In genomic region chr6:63635563-63636515, GRCh38 we compare ENCODE assay signal across 1 cellular context.
A peak's percentile ranks its signal among the peaks of the same experiment; 100 is the strongest.
TF ChIP-seq lines count a peak whose summit lies in the region.

PHF3 (plus strand) TSS chr6:63635802; CDS start chr6:63646552, 10,750 bp downstream.

TF ChIP-seq in HepG2, 621 proteins besides CTCF, POLR2A, EP300 and RAD21 (continued from another document and continues in another):
- peak; percentile 98 for TF ChIP-seq ZNF788 (CRISPR knock-in tag; IDR thresholded peaks at IDR 0.05; ENCODE audit: borderline replicate concordance)
- TF ChIP-seq EZH2 (conservative IDR thresholded peaks at IDR 0.05; ENCODE audit: low read depth, low read length): no peak
- TF ChIP-seq SIN3A (IDR thresholded peaks at IDR 0.05; ENCODE audit: borderline replicate concordance, low read depth, low read length): peak; percentile 1; the same call in 1 of the 2 replicates
- TF ChIP-seq CBX2 (IDR thresholded peaks at IDR 0.05; ENCODE audit: low read depth, low read length): no peak
- peak; percentile 89; the same call in 1 of the 2 replicates for TF ChIP-seq CBX2 (CRISPR knock-in tag; IDR thresholded peaks at IDR 0.05; ENCODE audit: low read depth)
- no peak for TF ChIP-seq ZBTB40 (IDR thresholded peaks at IDR 0.05)
- TF ChIP-seq ZBTB40 (CRISPR knock-in tag; IDR thresholded peaks at IDR 0.05): peak; percentile 79
- TF ChIP-seq ZBTB37 (CRISPR knock-in tag; IDR thresholded peaks at IDR 0.05): no peak; the same call in 1 of the 2 replicates
- peak; percentile 88 for TF ChIP-seq KLF12 (CRISPR knock-in tag; IDR thresholded peaks at IDR 0.05; ENCODE audit: borderline replicate concordance)
- TF ChIP-seq GABPB1 (CRISPR knock-in tag; IDR thresholded peaks at IDR 0.05): peak; percentile 86
- TF ChIP-seq ATF7 (IDR thresholded peaks at IDR 0.05): no peak
- TF ChIP-seq ATF7 (CRISPR knock-in tag; IDR thresholded peaks at IDR 0.05): 0 out of 2 replicates have a peak, but pooled peaks have one; percentile 69
- peak; percentile 97 for TF ChIP-seq ZNF446 (CRISPR knock-in tag; IDR thresholded peaks at IDR 0.05)
- TF ChIP-seq BRCA1 (CRISPR knock-in tag; IDR thresholded peaks at IDR 0.05): peak; percentile 88
- TF ChIP-seq SMARCE1 (IDR thresholded peaks at IDR 0.05; ENCODE audit: borderline replicate concordance): no peak
- peak; percentile 77; the same call in 1 of the 2 replicates for TF ChIP-seq ZNF224 (CRISPR knock-in tag; IDR thresholded peaks at IDR 0.05)
- peak; percentile 95 for TF ChIP-seq REPIN1 (CRISPR knock-in tag; IDR thresholded peaks at IDR 0.05; ENCODE audit: borderline replicate concordance, low read depth)
- peak; percentile 77 for TF ChIP-seq SKI (IDR thresholded peaks at IDR 0.05; ENCODE audit: partially characterized antibody)
- peak; percentile 51; the same call in 1 of the 2 replicates for TF ChIP-seq KDM1A (CRISPR knock-in tag; IDR thresholded peaks at IDR 0.05)
- TF ChIP-seq ZNF44 (CRISPR knock-in tag; IDR thresholded peaks at IDR 0.05): no peak; the same call in none of the 2 replicates
- peak; percentile 98 for TF ChIP-seq ZMYM4 (CRISPR knock-in tag; IDR thresholded peaks at IDR 0.05)
- no peak for TF ChIP-seq NR2F6 (IDR thresholded peaks at IDR 0.05)
- peak; percentile 53 for TF ChIP-seq NR2F6 (CRISPR knock-in tag; IDR thresholded peaks at IDR 0.05)
- TF ChIP-seq AKNA (CRISPR knock-in tag; IDR thresholded peaks at IDR 0.05; ENCODE audit: borderline replicate concordance): 0 out of 2 replicates have a peak, but pooled peaks have one; percentile 44
- TF ChIP-seq ZNF552 (CRISPR knock-in tag; IDR thresholded peaks at IDR 0.05; ENCODE audit: borderline replicate concordance): peak; percentile 91
- peak; percentile 94; the same call in 1 of the 2 replicates for TF ChIP-seq CREBL2 (CRISPR knock-in tag; IDR thresholded peaks at IDR 0.05; ENCODE audit: borderline replicate concordance)
- peak; percentile 79 for TF ChIP-seq ZNF276 (CRISPR knock-in tag; IDR thresholded peaks at IDR 0.05; ENCODE audit: low read depth)
- peak; percentile 60; the same call in 1 of the 2 replicates for TF ChIP-seq ZSCAN22 (CRISPR knock-in tag; IDR thresholded peaks at IDR 0.05)
- TF ChIP-seq ZFYVE20 (CRISPR knock-in tag; IDR thresholded peaks at IDR 0.05; ENCODE audit: borderline replicate concordance, low read depth): peak; percentile 95
- TF ChIP-seq HNF4G (IDR thresholded peaks at IDR 0.05; ENCODE audit: borderline replicate concordance, low read depth, low read length): peak; percentile 80; the same call in 1 of the 2 replicates
- TF ChIP-seq HNF4G (CRISPR knock-in tag; IDR thresholded peaks at IDR 0.05; ENCODE audit: borderline replicate concordance, low read depth): peak; percentile 80
- peak; percentile 98 for TF ChIP-seq POGK (CRISPR knock-in tag; conservative IDR thresholded peaks at IDR 0.05)
- no peak for TF ChIP-seq PBX2 (CRISPR knock-in tag; IDR thresholded peaks at IDR 0.05)
- peak; percentile 95 for TF ChIP-seq ZBTB25 (CRISPR knock-in tag; IDR thresholded peaks at IDR 0.05)
- peak; percentile 88 for TF ChIP-seq KLF9 (CRISPR knock-in tag; IDR thresholded peaks at IDR 0.05; ENCODE audit: low read depth)
- peak; percentile 98 for TF ChIP-seq KDM3A (CRISPR knock-in tag; IDR thresholded peaks at IDR 0.05; ENCODE audit: low read depth)
- TF ChIP-seq RORA (CRISPR knock-in tag; IDR thresholded peaks at IDR 0.05): no peak
- TF ChIP-seq ZNF841 (CRISPR knock-in tag; IDR thresholded peaks at IDR 0.05; ENCODE audit: borderline replicate concordance): peak; percentile 93
- peak; percentile 90 for TF ChIP-seq JDP2 (CRISPR knock-in tag; IDR thresholded peaks at IDR 0.05; ENCODE audit: borderline replicate concordance)
